18 cellular contexts compared by ENCODE assay signal in genomic region chr6:75449625-75450206, GRCh38. TPM values are rescaled to one million over a fixed set of nuclear protein-coding genes. Genes with fewer than 3 reads are reported as not detected.
DNase-seq lines count a peak whose midpoint lies in the region; ATAC-seq and TF ChIP-seq lines count a peak whose summit lies in the region.
"Had no signal": no experiment of that assay in that cellular context is flagged by ENCODE, and none has a peak within 500 bp of the region (broad histone marks: within the 10 kb centered on the region; RNA-seq: fewer than 3 reads in every experiment).

No MANE protein-coding gene starts in this region.

- DNase-seq in HCEC 1CT (peak; percentile 38), amniotic epithelial cell (ENCODE audit: low read depth) (peak; percentile 67), foreskin keratinocyte (peak in 1 of 2 donors; percentile 33), mesothelial cell of epicardium (ENCODE audit: low spot score in 2 of 2, unreplicated experiment in 2 of 2) (no peak), Caco-2 (no peak), GM10266 (ENCODE audit: extremely low spot score) (no peak), GM13977 (ENCODE audit: low spot score) (no peak)
- DNase-seq: activated effector memory CD4-positive, alpha-beta T cell treated with anti-CD3 and anti-CD28 coated beads, Interleukin-2, amount 50 U/mL, for 16 hours; CD8-positive, alpha-beta T cell; GOT3; mammary epithelial cell; NCI-H187; NCI-H510A treated with DMSO at 0.1 percent for 48 hours had no signal

- peaks cover 11% of the 10 kb centered on the region for H3K9me3 Mint-ChIP-seq in mesothelial cell of epicardium
- no peaks in the 10 kb centered on the region for H3K9me3 Mint-ChIP-seq in Caco-2 (ENCODE audit: unreplicated experiment)
- H3K9me3 Mint-ChIP-seq: brain; CD8-positive, alpha-beta T cell had no signal

- H3K9me3 ChIP-seq in Caco-2: no peaks in the 10 kb centered on the region

- H3K27me3 ChIP-seq in foreskin keratinocyte (peaks cover 9% of the 10 kb centered on the region), Caco-2 (replicated peaks; ENCODE audit: control insufficient read depth, insufficient read depth, low read length) (no peaks in the 10 kb centered on the region)

- H3K4me1 Mint-ChIP-seq in mesothelial cell of epicardium (peaks cover 5% of the 10 kb centered on the region), Caco-2 (ENCODE audit: low read depth, unreplicated experiment) (no peaks in the 10 kb centered on the region)
- H3K4me1 Mint-ChIP-seq: brain had no signal

- H3K4me3 Mint-ChIP-seq in mesothelial cell of epicardium: no peak overlapping the region
- no peak overlapping the region for H3K4me3 Mint-ChIP-seq in Caco-2 (ENCODE audit: unreplicated experiment)
- H3K4me3 Mint-ChIP-seq: brain; CD8-positive, alpha-beta T cell; nephron had no signal

- H3K4me1 ChIP-seq in foreskin keratinocyte (no peaks in the 10 kb centered on the region), Caco-2 (no peaks in the 10 kb centered on the region)

- CTCF ChIA-PET in Caco-2 (lab: Charles Lee): no interaction called here

- no TSS peak for BruUV-seq in Caco-2 (replicated peaks; lab: Mats Ljungman, UMichigan)

- H3K27ac Mint-ChIP-seq in mesothelial cell of epicardium (no peak overlapping the region), Caco-2 (ENCODE audit: unreplicated experiment) (no peak overlapping the region)
- H3K27ac Mint-ChIP-seq: brain; CD8-positive, alpha-beta T cell; nephron had no signal

- no peak for TF ChIP-seq CTCF in foreskin keratinocyte (conservative IDR thresholded peaks at IDR 0.05)
- no peak for TF ChIP-seq CTCF in mesothelial cell of epicardium (IDR thresholded peaks at IDR 0.05; ENCODE audit: unreplicated experiment)
- no peak for TF ChIP-seq CTCF in Caco-2 (IDR thresholded peaks at IDR 0.05; ENCODE audit: insufficient read depth in 1 of 2, low read depth in 1 of 2, low read length in 1 of 2, severe bottlenecking in 1 of 2, unreplicated experiment in 1 of 2)
- no peak for TF ChIP-seq CTCF in GM10266 (IDR thresholded peaks at IDR 0.05; ENCODE audit: control insufficient read depth, insufficient read depth, low read depth, missing control alignments)
- TF ChIP-seq CTCF in GM13977 (IDR thresholded peaks at IDR 0.05; ENCODE audit: extremely low read depth, insufficient read depth, missing control alignments): no peak

- no peak overlapping the region for H3K4me3 ChIP-seq in Caco-2 (ENCODE audit: low read depth, low read length)
- H3K4me3 ChIP-seq: GM12878 had no signal

- ATAC-seq in foreskin keratinocyte: peak; percentile 68
- ATAC-seq: CD8-positive, alpha-beta T cell; GM12878 had no signal

- in situ Hi-C loops in GM13977 (cut with MboI; ENCODE audit: low pct_unique_long_range_greater_than_20kb, low sequenced_read_pairs, unreplicated experiment): no loop called here

- H3K27me3 Mint-ChIP-seq in mesothelial cell of epicardium (ENCODE audit: low read depth) (no peaks in the 10 kb centered on the region), Caco-2 (ENCODE audit: insufficient read depth, unreplicated experiment) (peaks cover 3% of the 10 kb centered on the region)
- H3K27me3 Mint-ChIP-seq: brain had no signal

- H3K36me3 Mint-ChIP-seq in mesothelial cell of epicardium (no peaks in the 10 kb centered on the region), Caco-2 (ENCODE audit: insufficient read depth, unreplicated experiment) (no peaks in the 10 kb centered on the region)
- H3K36me3 Mint-ChIP-seq: brain; CD8-positive, alpha-beta T cell had no signal

- no peak overlapping the region for H3K27ac ChIP-seq in foreskin keratinocyte

- intact Hi-C loops in Caco-2 (cut with micrococcal nuclease; ENCODE audit: unreplicated experiment): no loop called here

- POLR2A ChIA-PET in Caco-2 (lab: Charles Lee): no interaction called here

- H3K36me3 ChIP-seq in Caco-2 (ENCODE audit: control insufficient read depth, insufficient read depth, low read length): no peaks in the 10 kb centered on the region

RNA-seq across cellular contexts. Expression of gene FILIP1, which starts 43.9 kb away (rescaled TPM):
- total RNA-seq in foreskin keratinocyte (not detected in 2 replicates), mesothelial cell of epicardium (9.7 to 11.3 TPM (median 10.4 TPM) in 3 replicates), Caco-2 (2022) (0.07 TPM in 1 of 2 replicates, not detected in the other)
- polyA plus RNA-seq in foreskin keratinocyte: not detected in 2 replicates
- total RNA-seq: activated CD8-positive, alpha-beta memory T cell treated with anti-CD3 and anti-CD28 coated beads for 36 hours; HT-29 had no signal
- polyA plus RNA-seq: mammary epithelial cell had no signal

Comparison
In these comparisons a context has a peak if more than half of its experiments do, and no peak if none do; other contexts are left out.
1. DNase-seq: peak in HCEC 1CT (single experiment) and amniotic epithelial cell (single experiment); none in mesothelial cell of epicardium (0 of 2), Caco-2 (0 of 2), GM10266 (single experiment) and GM13977 (single experiment).